In the genomic region with DNA sequence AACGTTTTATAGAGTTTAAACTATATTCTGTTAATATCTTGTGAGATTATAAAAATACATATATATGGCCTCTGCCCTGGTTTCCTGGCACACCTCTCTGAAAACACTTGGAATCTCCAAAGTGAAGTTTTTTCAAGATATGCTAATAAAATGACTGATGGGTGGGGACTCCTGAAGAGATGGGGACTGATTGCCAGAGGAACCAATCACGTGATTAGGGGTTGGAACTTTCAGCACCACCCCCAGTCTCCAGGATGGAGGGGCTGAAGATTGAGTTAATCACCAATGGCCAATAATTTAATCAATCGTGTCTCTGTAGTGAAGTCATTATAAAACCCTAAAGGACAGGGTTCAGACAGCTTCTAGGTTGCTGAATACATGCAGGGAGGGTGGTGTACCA, we compare ENCODE assay signal across 26 cellular contexts.
"Had no signal": no experiment of that assay in that cellular context is flagged by ENCODE, and none has a peak within 500 bp of the region (broad histone marks: within the 10 kb centered on the region; RNA-seq: fewer than 3 reads in every experiment).

No MANE protein-coding gene starts in this region.

- H3K4me3 ChIP-seq: coronary artery, esophagus squamous epithelium, gastrocnemius medialis, heart right ventricle, left lung, lower lobe of right lung, mucosa of descending colon had no signal

- H3K36me3 ChIP-seq: esophagus squamous epithelium, gastrocnemius medialis, heart right ventricle, left lung, lower lobe of right lung had no signal

- H3K27ac ChIP-seq: coronary artery, epithelial cell of prostate, esophagus squamous epithelium, gastrocnemius medialis, heart right ventricle, left lung, lower lobe of right lung had no signal

- H3K4me1 ChIP-seq: esophagus squamous epithelium, gastrocnemius medialis, left lung, lower lobe of right lung had no signal

- DNase-seq: effector CD8-positive, alpha-beta T cell; effector memory CD8-positive, alpha-beta T cell; endodermal cell; erythroblast; esophagus squamous epithelium; foreskin fibroblast; foreskin melanocyte; gastrocnemius medialis; glutamatergic neuron; head of caudate nucleus; heart right ventricle; hippocampal formation; left cardiac atrium; left lung; left ventricle myocardium superior; lower lobe of right lung; mesenchymal stem cell; mucosa of descending colon; naive B cell; naive thymus-derived CD8-positive, alpha-beta T cell had no signal

- ATAC-seq: effector memory CD8-positive, alpha-beta T cell; esophagus mucosa; gastrocnemius medialis; heart right ventricle; left cardiac atrium; left lung; left ventricle myocardium superior; lower lobe of right lung; mucosa of descending colon; naive thymus-derived CD8-positive, alpha-beta T cell had no signal

- H3K27me3 ChIP-seq: esophagus squamous epithelium, left lung had no signal

- H3K9me3 ChIP-seq: esophagus squamous epithelium, gastrocnemius medialis, left lung, lower lobe of right lung, mucosa of descending colon had no signal

- FAIRE-seq: endometrium, islet of Langerhans, keratinocyte had no signal
